In the genomic region with DNA sequence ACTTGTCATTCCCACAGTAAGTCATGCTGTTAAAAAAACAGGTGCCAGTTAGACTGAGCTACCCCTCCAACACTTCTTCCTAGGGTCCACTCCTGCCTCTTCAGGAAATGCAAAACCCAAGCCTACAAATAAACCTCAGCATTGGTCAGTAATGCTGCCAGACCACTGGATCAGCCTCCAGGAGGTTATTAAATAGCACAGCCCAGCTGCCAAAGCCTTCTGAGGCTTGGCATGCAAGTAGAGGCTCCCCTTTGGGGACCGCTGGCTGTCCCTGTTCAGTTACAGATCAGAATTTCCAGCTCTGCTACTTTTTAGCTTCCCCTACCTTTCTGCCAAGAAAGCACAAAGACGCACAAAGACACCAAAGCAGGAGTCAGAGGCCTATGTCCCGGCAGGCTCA, we compare ENCODE assay signal across 26 cellular contexts.
"Had no signal": no experiment of that assay in that cellular context is flagged by ENCODE, and none has a peak within 500 bp of the region (broad histone marks: within the 10 kb centered on the region; RNA-seq: fewer than 3 reads in every experiment).

No MANE protein-coding gene starts in this region.

- H3K36me3 ChIP-seq: lower lobe of right lung, pancreas, right atrium auricular region, upper lobe of right lung, WERI-Rb-1 had no signal

- H3K4me1 ChIP-seq: pancreas had no signal

- ATAC-seq: activated CD4-positive, CD25-positive, alpha-beta regulatory T cell treated with anti-CD3 and anti-CD28 coated beads, Interleukin-2, amount 50 U/mL, for 24 hours; esophagus mucosa; left colon; naive thymus-derived CD4-positive, alpha-beta T cell; pancreas; T-helper 17 cell; upper lobe of right lung had no signal

- H3K27ac ChIP-seq: lower lobe of right lung, pancreas, testis, upper lobe of right lung, WERI-Rb-1 had no signal

- DNase-seq: activated CD4-positive, alpha-beta T cell treated with anti-CD3 and anti-CD28 coated beads for 48 hours; activated CD4-positive, alpha-beta T cell treated with anti-CD3 and anti-CD28 coated beads, Interleukin-2, amount 50 U/mL, for 48 hours; activated CD8-positive, alpha-beta memory T cell treated with anti-CD3 and anti-CD28 coated beads for 24 hours; activated effector memory CD4-positive, alpha-beta T cell treated with Interleukin-2 at 50 U/mL for 16 hours; activated naive CD4-positive, alpha-beta T cell treated with Interleukin-2 at 50 U/mL for 16 hours; aorta; central memory CD4-positive, alpha-beta T cell; endodermal cell; foreskin fibroblast; head of caudate nucleus; hippocampal formation; left colon; lower lobe of right lung; naive thymus-derived CD4-positive, alpha-beta T cell; nucleus accumbens; pancreas; stimulated activated CD4-positive, alpha-beta T cell treated with anti-CD3 and anti-CD28 coated beads, Interleukin-2, amount 100 ng/mL, for 48 hours; stimulated activated naive CD4-positive, alpha-beta T cell treated with Interleukin-2 at 50 U/mL for 16 hours; T-helper 17 cell; T1000; testis; upper lobe of right lung; WERI-Rb-1 had no signal

- H3K9me3 ChIP-seq: lower lobe of right lung, pancreas, right atrium auricular region, testis, upper lobe of right lung had no signal

- H3K4me3 ChIP-seq: lower lobe of right lung, pancreas, right atrium auricular region, testis, upper lobe of right lung had no signal

- H3K27me3 ChIP-seq: pancreas, right atrium auricular region, testis, upper lobe of right lung had no signal
